ENCODE assay signal across 22 cellular contexts in genomic region chr15:68025860-68026424, GRCh38. TPM values are rescaled to one million over a fixed set of nuclear protein-coding genes. Genes with fewer than 3 reads are reported as not detected.
DNase-seq lines count a peak whose midpoint lies in the region; ATAC-seq and TF ChIP-seq lines count a peak whose summit lies in the region.
"Had no signal": no experiment of that assay in that cellular context is flagged by ENCODE, and none has a peak within 500 bp of the region (broad histone marks: within the 10 kb centered on the region; RNA-seq: fewer than 3 reads in every experiment).

No MANE protein-coding gene starts in this region.

- peaks cover 10% of the 10 kb centered on the region for H3K4me1 ChIP-seq in body of pancreas
- H3K4me1 ChIP-seq in mesenchymal stem cell (ENCODE audit: control insufficient read depth, insufficient read depth, low read depth, low read length): no peaks in the 10 kb centered on the region
- H3K4me1 ChIP-seq: adrenal gland had no signal

- intact Hi-C loops in body of pancreas (cut with DNase I): no loop called here

- H2BK120ac ChIP-seq in mesenchymal stem cell (ENCODE audit: low read depth, low read length): no peak overlapping the region

- H3K4me3 Mint-ChIP-seq in stimulated activated naive B cell treated with anti-CD40 and anti-IgM and Interleukin-4, amounts not matched to agents 10 μg/mL and 1 μg/mL and 100 μg/mL, for 72 hours: no peak overlapping the region
- H3K4me3 Mint-ChIP-seq: activated B cell treated with CpG ODN at 0.5 μM for 24 hours; activated CD4-positive, alpha-beta memory T cell treated with anti-CD3 and anti-CD28 coated beads, Interleukin-2, amount 10 ng/mL, durations not matched to agents 7 days and 5 days; endodermal cell had no signal

- no peaks in the 10 kb centered on the region for H3K27me3 ChIP-seq in body of pancreas
- peaks cover 0 to 20% of the 10 kb centered on the region in 2 experiments for H3K27me3 ChIP-seq in mesenchymal stem cell (ENCODE audit: control insufficient read depth in 1 of 2, insufficient read depth in 1 of 2, low read length in 2 of 2)
- H3K27me3 ChIP-seq: adrenal gland, heart right ventricle, neutrophil, right lobe of liver, testis had no signal

- peaks cover 6 to 8% of the 10 kb centered on the region in 2 donors for H3K27me3 Mint-ChIP-seq in stimulated activated naive B cell treated with anti-CD40 and anti-IgM and Interleukin-4, amounts not matched to agents 10 μg/mL and 1 μg/mL and 100 μg/mL, for 72 hours

- H3K27ac Mint-ChIP-seq in stimulated activated naive B cell treated with anti-CD40 and anti-IgM and Interleukin-4, amounts not matched to agents 10 μg/mL and 1 μg/mL and 100 μg/mL, for 72 hours: no peak overlapping the region
- H3K27ac Mint-ChIP-seq: activated B cell treated with CpG ODN at 0.5 μM for 24 hours; activated CD4-positive, alpha-beta memory T cell treated with anti-CD3 and anti-CD28 coated beads, Interleukin-2, amount 10 ng/mL, durations not matched to agents 7 days and 5 days; endodermal cell had no signal

- H3K9me3 ChIP-seq in body of pancreas (no peaks in the 10 kb centered on the region), mesenchymal stem cell (ENCODE audit: control insufficient read depth, low read length) (no peaks in the 10 kb centered on the region)
- H3K9me3 ChIP-seq: adrenal gland, neutrophil, right lobe of liver, testis had no signal

- ATAC-seq in body of pancreas: peak; percentile 53
- ATAC-seq in stimulated activated naive B cell treated with anti-CD40 and anti-IgM and Interleukin-4, amounts not matched to agents 10 μg/mL and 1 μg/mL and 100 μg/mL, for 72 hours (replicated peaks): no peak
- ATAC-seq in HG02981 (IDR thresholded peaks at IDR 0.05; ENCODE audit: unreplicated experiment): no peak
- ATAC-seq: heart right ventricle had no signal

- no peak for TF ChIP-seq POLR2A in body of pancreas (IDR thresholded peaks at IDR 0.05)

- peaks cover 0 to 2% of the 10 kb centered on the region in 2 donors for H3K36me3 Mint-ChIP-seq in stimulated activated naive B cell treated with anti-CD40 and anti-IgM and Interleukin-4, amounts not matched to agents 10 μg/mL and 1 μg/mL and 100 μg/mL, for 72 hours

- no peak overlapping the region for H2AFZ ChIP-seq in mesenchymal stem cell (ENCODE audit: low read depth, low read length)

- H3K18ac ChIP-seq in mesenchymal stem cell (ENCODE audit: low read depth in 1 of 2, low read length in 2 of 2): no peak overlapping the region

- no peak overlapping the region for H2AK5ac ChIP-seq in mesenchymal stem cell (ENCODE audit: low read length, severe bottlenecking)

- H3K23ac ChIP-seq in mesenchymal stem cell (ENCODE audit: low read length in 2 of 2): no peak overlapping the region

- TF ChIP-seq CTCF in body of pancreas (IDR thresholded peaks at IDR 0.05): no peak

- no peak overlapping the region for H3K4me3 ChIP-seq in body of pancreas
- no peak overlapping the region for H3K4me3 ChIP-seq in mesenchymal stem cell (ENCODE audit: insufficient read depth in 1 of 2, low read depth in 1 of 2, low read length in 2 of 2)
- H3K4me3 ChIP-seq: adrenal gland, heart right ventricle, right lobe of liver, SK-N-MC, testis had no signal

- no peak overlapping the region for H2BK5ac ChIP-seq in mesenchymal stem cell (ENCODE audit: low read depth, low read length, poor library complexity, severe bottlenecking)

- H3K9ac ChIP-seq in mesenchymal stem cell (ENCODE audit: low read length): no peak overlapping the region

- 49 to 50% methylated on average over 5 of the region's 5 CpGs for WGBS in body of pancreas, 2 donors
- 78% methylated on average over 5 of the region's 5 CpGs for WGBS in mesenchymal stem cell

- H2BK15ac ChIP-seq in mesenchymal stem cell (ENCODE audit: low read depth, poor library complexity, severe bottlenecking): no peak overlapping the region

- H2BK12ac ChIP-seq in mesenchymal stem cell (ENCODE audit: low read length in 2 of 2): no peak overlapping the region

- no peak overlapping the region for H4K8ac ChIP-seq in mesenchymal stem cell (ENCODE audit: low read length)

- H4K91ac ChIP-seq in mesenchymal stem cell (ENCODE audit: low read length): no peak overlapping the region

- peaks cover 2 to 4% of the 10 kb centered on the region in 2 donors for H3K9me3 Mint-ChIP-seq in stimulated activated naive B cell treated with anti-CD40 and anti-IgM and Interleukin-4, amounts not matched to agents 10 μg/mL and 1 μg/mL and 100 μg/mL, for 72 hours
- H3K9me3 Mint-ChIP-seq: activated B cell treated with CpG ODN at 0.5 μM for 24 hours; activated CD4-positive, alpha-beta memory T cell treated with anti-CD3 and anti-CD28 coated beads, Interleukin-2, amount 10 ng/mL, durations not matched to agents 7 days and 5 days had no signal

- no peak overlapping the region for H3K4me2 ChIP-seq in mesenchymal stem cell (ENCODE audit: low read length, poor library complexity, severe bottlenecking)

- DNase-seq in HuH-7.5 (ENCODE audit: low spot score) (peak; percentile 40), body of pancreas (no peak), mesenchymal stem cell (peak; percentile 36), ureter (ENCODE audit: low spot score) (peak; percentile 9), Kasumi-1 (lab: John Stamatoyannopoulos, UW) (no peak)
- no peak for DNase-seq in stimulated activated naive B cell treated with anti-CD40 and anti-IgM and Interleukin-4, amounts not matched to agents 10 μg/mL and 1 μg/mL and 100 μg/mL, for 72 hours
- DNase-seq: activated B cell treated with CpG ODN at 0.5 μM for 24 hours; activated CD4-positive, alpha-beta memory T cell treated with anti-CD3 and anti-CD28 coated beads, Interleukin-2, amount 10 ng/mL, durations not matched to agents 7 days and 5 days; activated gamma-delta T cell treated with Interleukin-2 at 50 U/mL for 16 hours; adrenal gland; AML-193; endodermal cell; HCEC 1CT; heart right ventricle; NCI-H1417 treated with DMSO at 0.1 percent for 48 hours; NCI-H2107; NCI-H524 treated with DMSO at 0.1 percent for 48 hours; right lobe of liver; testis had no signal

- no peak overlapping the region for H3K14ac ChIP-seq in mesenchymal stem cell (ENCODE audit: low read length in 2 of 2)

- H3K79me1 ChIP-seq in mesenchymal stem cell (replicated peaks; ENCODE audit: low read length, poor library complexity, severe bottlenecking): no peaks in the 10 kb centered on the region

- H3K4ac ChIP-seq in mesenchymal stem cell (ENCODE audit: low read depth in 1 of 2, low read length in 2 of 2): no peak overlapping the region

- H3K36me3 ChIP-seq in body of pancreas (replicated peaks in 1 of 2; ENCODE audit: insufficient read depth in 1 of 2, low read depth in 2 of 2): no peaks in the 10 kb centered on the region
- no peaks in the 10 kb centered on the region for H3K36me3 ChIP-seq in mesenchymal stem cell (ENCODE audit: control insufficient read depth in 1 of 2, insufficient read depth in 2 of 2, low read depth in 1 of 2, low read length in 2 of 2)
- H3K36me3 ChIP-seq: adrenal gland, heart right ventricle, neutrophil, right lobe of liver had no signal

- H3K27ac ChIP-seq in body of pancreas (no peak overlapping the region), mesenchymal stem cell (ENCODE audit: low read length, poor library complexity, severe bottlenecking) (no peak overlapping the region)
- H3K27ac ChIP-seq: adrenal gland, heart right ventricle, neutrophil, right lobe of liver, SK-N-MC, testis had no signal

- peaks cover 24 to 26% of the 10 kb centered on the region in 2 donors for H3K4me1 Mint-ChIP-seq in stimulated activated naive B cell treated with anti-CD40 and anti-IgM and Interleukin-4, amounts not matched to agents 10 μg/mL and 1 μg/mL and 100 μg/mL, for 72 hours
- H3K4me1 Mint-ChIP-seq: activated CD4-positive, alpha-beta memory T cell treated with anti-CD3 and anti-CD28 coated beads, Interleukin-2, amount 10 ng/mL, durations not matched to agents 7 days and 5 days had no signal

RNA-seq across cellular contexts. Expression of gene PIAS1, which starts 28.2 kb away (rescaled TPM):
- 10 to 100 TPM; 24.1 to 63.3 TPM for total RNA-seq in body of pancreas
- polyA plus RNA-seq in mesenchymal stem cell (2013, experiment 1 of 2): 43.4 TPM
- 38.9 TPM for polyA plus RNA-seq in mesenchymal stem cell (2013, experiment 2 of 2)
- total RNA-seq in ureter: 72.5 TPM

Comparison
In these comparisons a context has a peak if more than half of its experiments do, and no peak if none do; other contexts are left out.
1. DNase-seq: peak in HuH-7.5 (single experiment), mesenchymal stem cell (single experiment) and ureter (single experiment); none in body of pancreas (0 of 4), stimulated activated naive B cell treated with anti-CD40 and anti-IgM and Interleukin-4, amounts not matched to agents 10 μg/mL and 1 μg/mL and 100 μg/mL, for 72 hours (single experiment) and Kasumi-1 (0 of 2).